1 cellular context compared by ENCODE assay signal in genomic region chr3:188947983-188948657, GRCh38.
A peak's percentile ranks its signal among the peaks of the same experiment; 100 is the strongest.
TF ChIP-seq lines count a peak whose summit lies in the region.

No MANE protein-coding gene starts in this region.

TF ChIP-seq in H1, 55 proteins besides CTCF, POLR2A, EP300 and RAD21 (continued from another document):
- TF ChIP-seq SRF (IDR thresholded peaks at IDR 0.05; ENCODE audit: low read depth, low read length) (no peak), NANOG (IDR thresholded peaks at IDR 0.05; ENCODE audit: insufficient read depth, low read depth, low read length, poor library complexity, severe bottlenecking) (no peak), YY1 (IDR thresholded peaks at IDR 0.05; ENCODE audit: low read depth, low read length) (peak; percentile 70; the same call in 1 of the 2 replicates), SP1 (IDR thresholded peaks at IDR 0.05; ENCODE audit: low read depth, low read length) (no peak; the same call in 1 of the 2 replicates), BCL11A (IDR thresholded peaks at IDR 0.05; ENCODE audit: low read depth in 2 of 2, low read length in 2 of 2) (no peak), NRF1 (IDR thresholded peaks at IDR 0.05; ENCODE audit: low read depth, low read length) (no peak), TEAD4 (IDR thresholded peaks at IDR 0.05; ENCODE audit: low read depth, low read length) (no peak), KDM4A (IDR thresholded peaks at IDR 0.05; ENCODE audit: low read depth, low read length, severe bottlenecking) (no peak), TAF1 (IDR thresholded peaks at IDR 0.05; ENCODE audit: low read depth, low read length) (no peak), ASH2L (IDR thresholded peaks at IDR 0.05; ENCODE audit: low read length) (peak; percentile 78), POLR2AphosphoS5 (IDR thresholded peaks at IDR 0.05; ENCODE audit: low read depth, low read length) (peak; percentile 81)
